ENCODE assay signal across 8 cellular contexts in the genomic region with DNA sequence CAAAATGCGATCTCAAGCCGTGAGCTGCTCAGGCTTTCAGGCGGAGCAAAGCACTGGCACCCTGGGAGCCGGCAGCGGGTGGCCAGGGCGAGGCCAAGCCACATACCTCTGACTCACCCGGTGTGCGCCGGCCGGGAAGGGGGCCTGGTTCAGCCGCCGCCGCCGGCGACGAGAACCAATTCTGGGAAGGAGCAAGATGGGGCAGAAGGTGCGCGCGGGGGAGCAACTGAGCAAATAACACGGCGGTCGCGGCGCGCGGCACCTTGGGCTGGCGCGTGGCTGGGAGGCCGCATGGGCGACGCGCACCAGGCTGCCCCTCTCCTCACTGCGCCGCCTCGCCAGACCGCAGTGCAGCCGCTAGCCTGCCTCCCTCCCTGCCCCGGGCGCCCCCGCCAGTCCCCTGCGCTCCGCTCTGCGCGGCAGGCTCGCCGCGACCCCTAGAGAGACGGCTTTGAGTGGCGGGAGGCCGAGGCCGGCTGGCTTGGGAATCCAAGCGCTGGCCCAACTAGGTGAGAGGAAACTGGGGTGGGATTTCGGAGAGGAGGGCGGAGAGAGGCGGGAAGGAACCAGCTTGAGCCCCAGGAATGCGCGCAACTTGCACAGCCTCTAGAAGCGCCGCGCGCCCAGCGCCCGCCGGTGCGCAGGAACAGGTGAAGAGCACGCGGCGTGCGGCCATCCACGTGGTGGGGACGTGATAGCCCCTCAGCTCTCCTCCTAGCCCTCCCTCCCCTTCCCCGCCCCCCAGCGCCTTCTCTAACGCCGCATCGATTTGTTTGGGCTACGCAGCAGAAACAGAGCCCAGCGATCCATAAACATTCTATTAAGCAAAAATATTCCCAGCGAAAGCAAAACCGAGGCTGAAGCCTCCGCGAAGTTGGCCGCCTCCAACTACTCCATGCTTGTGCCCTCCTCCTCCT. TPM values are rescaled to one million over a fixed set of nuclear protein-coding genes. Genes with fewer than 3 reads are reported as not detected.
DNase-seq lines count a peak whose midpoint lies in the region; ATAC-seq lines count a peak whose summit lies in the region.

No MANE protein-coding gene starts in this region.

- no peak overlapping the region for H3K27ac ChIP-seq in ACC112 (ENCODE audit: low read depth, low read length)
- H3K27ac ChIP-seq in skeletal muscle tissue (ENCODE audit: low read depth, low read length): peak overlapping the region; percentile 54

- H3K36me3 ChIP-seq in ACC112 (ENCODE audit: insufficient read depth, low read length): no peaks in the 10 kb centered on the region
- no peaks in the 10 kb centered on the region for H3K36me3 ChIP-seq in skeletal muscle tissue (ENCODE audit: control insufficient read depth in 3 of 3, insufficient read depth in 3 of 3, low read length in 3 of 3)

- H3K27ac Mint-ChIP-seq in activated naive CD8-positive, alpha-beta T cell treated with anti-CD3 and anti-CD28 coated beads, Interleukin-2, amount 10 ng/mL, durations not matched to agents 7 days and 5 days: no peak overlapping the region

- no peaks in the 10 kb centered on the region for H3K36me3 Mint-ChIP-seq in activated naive CD8-positive, alpha-beta T cell treated with anti-CD3 and anti-CD28 coated beads, Interleukin-2, amount 10 ng/mL, durations not matched to agents 7 days and 5 days

- H3K27me3 ChIP-seq in ACC112 (ENCODE audit: insufficient read depth, low read length) (no peaks in the 10 kb centered on the region), skeletal muscle tissue (ENCODE audit: control insufficient read depth in 3 of 3, insufficient read depth in 3 of 3, low read length in 3 of 3) (peaks cover 15 to 41% (median 39%) of the 10 kb centered on the region in 3 donors)

- ATAC-seq in activated naive CD8-positive, alpha-beta T cell treated with anti-CD3 and anti-CD28 coated beads, Interleukin-2, amount 10 ng/mL, durations not matched to agents 7 days and 5 days (ENCODE audit: low read depth): peak; percentile 5
- ATAC-seq in HG03175 (IDR thresholded peaks at IDR 0.05; ENCODE audit: unreplicated experiment) (no peak), GM21723 (IDR thresholded peaks at IDR 0.05; ENCODE audit: unreplicated experiment) (no peak), GM21526 (IDR thresholded peaks at IDR 0.05; ENCODE audit: low FRiP score, unreplicated experiment) (no peak)

- DNase-seq in HCEC 1CT: peak; percentile 69
- peak; percentile 42 for DNase-seq in activated naive CD8-positive, alpha-beta T cell treated with anti-CD3 and anti-CD28 coated beads, Interleukin-2, amount 10 ng/mL, durations not matched to agents 7 days and 5 days

- H3K27me3 Mint-ChIP-seq in activated naive CD8-positive, alpha-beta T cell treated with anti-CD3 and anti-CD28 coated beads, Interleukin-2, amount 10 ng/mL, durations not matched to agents 7 days and 5 days: peaks cover 77% of the 10 kb centered on the region

- H3K4me3 ChIP-seq in ACC112 (ENCODE audit: low read depth, low read length) (peak overlapping the region; percentile 84), iPS-11a (ENCODE audit: low read depth, low read length) (peak overlapping the region; percentile 49), skeletal muscle tissue (ENCODE audit: low read length in 3 of 3) (peak overlapping the region; percentile 67 to 73 (median 70))

- peak overlapping the region in 2 of 3 donors; percentile 56 to 57 for H3K9ac ChIP-seq in skeletal muscle tissue (ENCODE audit: low read depth in 1 of 3, low read length in 3 of 3)

- H3K4me3 Mint-ChIP-seq in activated naive CD8-positive, alpha-beta T cell treated with anti-CD3 and anti-CD28 coated beads, Interleukin-2, amount 10 ng/mL, durations not matched to agents 7 days and 5 days: peak overlapping the region; percentile 84

- no peaks in the 10 kb centered on the region for H3K9me3 Mint-ChIP-seq in activated naive CD8-positive, alpha-beta T cell treated with anti-CD3 and anti-CD28 coated beads, Interleukin-2, amount 10 ng/mL, durations not matched to agents 7 days and 5 days

- no peaks in the 10 kb centered on the region for H3K79me2 ChIP-seq in ACC112 (ENCODE audit: control insufficient read depth, insufficient read depth, low read length, unreplicated experiment)

- H3K4me1 ChIP-seq in ACC112 (ENCODE audit: control insufficient read depth, insufficient read depth, low read length, unreplicated experiment) (peaks cover 8% of the 10 kb centered on the region), skeletal muscle tissue (ENCODE audit: control insufficient read depth in 3 of 3, insufficient read depth in 3 of 3, low read length in 3 of 3) (peaks cover 14 to 17% (median 17%) of the 10 kb centered on the region in 3 donors)

- H3K4me1 Mint-ChIP-seq in activated naive CD8-positive, alpha-beta T cell treated with anti-CD3 and anti-CD28 coated beads, Interleukin-2, amount 10 ng/mL, durations not matched to agents 7 days and 5 days: peaks cover 24% of the 10 kb centered on the region

- H2AFZ ChIP-seq in ACC112 (ENCODE audit: low read length, unreplicated experiment): peak overlapping the region; percentile 50

- POLR2A ChIA-PET in activated naive CD8-positive, alpha-beta T cell treated with anti-CD3 and anti-CD28 coated beads, Interleukin-2, amount 10 ng/mL, durations not matched to agents 7 days and 5 days (lab: Charles Lee): no interaction called here

- H3K9me3 ChIP-seq in skeletal muscle tissue (ENCODE audit: control insufficient read depth in 3 of 3, low read length in 3 of 3): no peaks in the 10 kb centered on the region

RNA-seq across cellular contexts. Expression of gene NRP2, which starts 3.3 kb away (rescaled TPM):
- 1 to 10 TPM; 2.9 to 3.3 TPM for total RNA-seq in activated naive CD8-positive, alpha-beta T cell treated with anti-CD3 and anti-CD28 coated beads, Interleukin-2, amount 10 ng/mL, durations not matched to agents 7 days and 5 days
- total RNA-seq in skeletal muscle tissue: 31.8 TPM
